Comparison of ENCODE assay signal across 24 cellular contexts in the genomic region with DNA sequence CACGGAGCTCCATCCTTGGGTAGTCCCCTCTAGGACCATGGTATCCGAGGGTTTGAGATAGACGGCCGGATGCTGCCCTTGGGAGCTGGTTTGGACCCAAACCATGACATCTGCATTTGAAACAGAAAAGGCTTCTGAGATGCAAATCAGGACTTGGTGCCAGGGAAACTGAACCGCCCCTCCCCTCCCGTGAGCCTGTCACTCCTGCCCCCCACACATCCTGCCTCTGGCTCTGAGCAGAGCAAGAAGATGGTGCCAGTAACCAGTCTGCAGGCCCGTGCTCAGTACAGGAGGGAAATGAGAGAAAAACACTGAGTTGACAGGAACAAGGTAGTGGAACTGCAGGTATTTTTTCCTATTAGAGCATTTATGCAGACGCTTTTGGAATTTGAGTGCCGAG. TPM values are rescaled to one million over a fixed set of nuclear protein-coding genes. Genes with fewer than 3 reads are reported as not detected.
A peak's percentile ranks its signal among the peaks of the same experiment; 100 is the strongest.
DNase-seq lines count a peak whose midpoint lies in the region; ATAC-seq and TF ChIP-seq lines count a peak whose summit lies in the region.
"Had no signal": no experiment of that assay in that cellular context is flagged by ENCODE, and none has a peak within 500 bp of the region (broad histone marks: within the 10 kb centered on the region; RNA-seq: fewer than 3 reads in every experiment).

No MANE protein-coding gene starts in this region.

- H3K27ac Mint-ChIP-seq in endodermal cell (no peak overlapping the region), neural progenitor cell (no peak overlapping the region)
- H3K27ac Mint-ChIP-seq: activated naive CD4-positive, alpha-beta T cell treated with anti-CD3 and anti-CD28 coated beads, Interleukin-2, amount 50 U/mL, for 24 hours; T-helper 1 cell treated with Interleukin-12 subunit alpha and Interleukin-12 subunit beta and Interleukin-4 antibody, amounts not matched to agents 30 μg/mL and 1 μg/mL, for 36 hours had no signal

- H3K9me3 Mint-ChIP-seq in endodermal cell (no peaks in the 10 kb centered on the region), neural progenitor cell (no peaks in the 10 kb centered on the region)
- H3K9me3 Mint-ChIP-seq: activated CD8-positive, alpha-beta T cell treated with anti-CD3 and anti-CD28 coated beads for 36 hours; activated naive CD4-positive, alpha-beta T cell treated with anti-CD3 and anti-CD28 coated beads, Interleukin-2, amount 50 U/mL, for 24 hours; activated T-cell treated with anti-CD3 and anti-CD28 coated beads, Interleukin-2, amount 50 U/mL, for 72 hours; CD4-positive, CD25-positive, alpha-beta regulatory T cell; T-helper 1 cell treated with Interleukin-12 subunit alpha and Interleukin-12 subunit beta and Interleukin-4 antibody, amounts not matched to agents 30 μg/mL and 1 μg/mL, for 36 hours had no signal

- peaks cover 43% of the 10 kb centered on the region for H3K36me3 Mint-ChIP-seq in endodermal cell (ENCODE audit: low read depth)
- H3K36me3 Mint-ChIP-seq in neural progenitor cell = peaks cover 19% of the 10 kb centered on the region

- TF ChIP-seq CTCF in DND-41 (IDR thresholded peaks at IDR 0.05; ENCODE audit: borderline replicate concordance, extremely low read depth, low read length, poor library complexity, severe bottlenecking) (no peak), endodermal cell (conservative IDR thresholded peaks at IDR 0.05) (no peak), neural progenitor cell (IDR thresholded peaks at IDR 0.05) (no peak), esophagus muscularis mucosa (IDR thresholded peaks at IDR 0.05) (no peak)

- no peak overlapping the region for H2AFZ ChIP-seq in DND-41 (ENCODE audit: low read depth, low read length)
- H2AFZ ChIP-seq in neural progenitor cell (replicated peaks) = no peak overlapping the region

- intact Hi-C loops in esophagus muscularis mucosa (cut with DNase I) = no loop called here

- no peaks in the 10 kb centered on the region for H3K27me3 ChIP-seq in DND-41 (ENCODE audit: insufficient read depth, low read length, poor library complexity)
- no peaks in the 10 kb centered on the region for H3K27me3 ChIP-seq in endodermal cell (ENCODE audit: control insufficient read depth, insufficient read depth, low read length, poor library complexity, severe bottlenecking)
- no peaks in the 10 kb centered on the region for H3K27me3 ChIP-seq in neural progenitor cell
- H3K27me3 ChIP-seq in esophagus muscularis mucosa = no peaks in the 10 kb centered on the region

- DNase-seq in DND-41 = no peak
- DNase-seq in NAMALWA (ENCODE audit: low spot score) = peak; percentile 63
- peak; percentile 80 for DNase-seq in endodermal cell
- no peak for DNase-seq in neural progenitor cell (ENCODE audit: low spot score)
- DNase-seq in hepatic stellate cell (ENCODE audit: low spot score) = no peak
- no peak for DNase-seq in pons (ENCODE audit: low spot score)
- no peak for DNase-seq in esophagus muscularis mucosa (ENCODE audit: extremely low spot score)
- DNase-seq: activated CD8-positive, alpha-beta T cell treated with anti-CD3 and anti-CD28 coated beads for 36 hours; activated T-cell treated with anti-CD3 and anti-CD28 coated beads, Interleukin-2, amount 50 U/mL, for 72 hours; hippocampal formation; NCI-H1417 treated with DMSO at 0.1 percent for 48 hours; NCI-H524 treated with DMSO at 0.1 percent for 48 hours; small intestine; stimulated activated CD4-positive, alpha-beta T cell treated with anti-CD3 and anti-CD28 coated beads, Interleukin-4, amount 100 ng/mL, for 4 hours; WERI-Rb-1 had no signal

- H3K4me3 Mint-ChIP-seq in endodermal cell = no peak overlapping the region
- H3K4me3 Mint-ChIP-seq in neural progenitor cell = no peak overlapping the region
- H3K4me3 Mint-ChIP-seq: activated CD8-positive, alpha-beta T cell treated with anti-CD3 and anti-CD28 coated beads for 36 hours; activated naive CD4-positive, alpha-beta T cell treated with anti-CD3 and anti-CD28 coated beads, Interleukin-2, amount 50 U/mL, for 24 hours; activated T-cell treated with anti-CD3 and anti-CD28 coated beads, Interleukin-2, amount 50 U/mL, for 72 hours; CD4-positive, CD25-positive, alpha-beta regulatory T cell; T-helper 1 cell treated with Interleukin-12 subunit alpha and Interleukin-12 subunit beta and Interleukin-4 antibody, amounts not matched to agents 30 μg/mL and 1 μg/mL, for 36 hours had no signal

- no peak overlapping the region for H3K9ac ChIP-seq in DND-41 (ENCODE audit: low read depth, low read length)
- H3K9ac ChIP-seq in endodermal cell (ENCODE audit: extremely low read depth, low read length, poor library complexity, severe bottlenecking) = no peak overlapping the region
- H3K9ac ChIP-seq in neural progenitor cell = peak overlapping the region; percentile 27

- H3K4me1 Mint-ChIP-seq in endodermal cell (peaks cover 9% of the 10 kb centered on the region), neural progenitor cell (peaks cover 2% of the 10 kb centered on the region)

- H3K4me3 ChIP-seq in DND-41 (ENCODE audit: low read depth in 1 of 2, low read length in 2 of 2) (no peak overlapping the region), endodermal cell (ENCODE audit: low read length) (no peak overlapping the region), neural progenitor cell (no peak overlapping the region), esophagus muscularis mucosa (no peak overlapping the region)

- peak; percentile 54; the same call in 1 of the 3 replicates for ATAC-seq in DND-41 (ENCODE audit: insufficient read depth, low read depth)
- no peak for ATAC-seq in HG03571 (IDR thresholded peaks at IDR 0.05; ENCODE audit: unreplicated experiment)
- ATAC-seq: activated CD8-positive, alpha-beta T cell treated with anti-CD3 and anti-CD28 coated beads for 36 hours had no signal

- H3K4me1 ChIP-seq in DND-41 (ENCODE audit: insufficient read depth, low read length) = no peaks in the 10 kb centered on the region; the same call in 1 of the 2 replicates
- peaks cover 2% of the 10 kb centered on the region for H3K4me1 ChIP-seq in endodermal cell (ENCODE audit: control insufficient read depth, insufficient read depth, low read length)
- peaks cover 22% of the 10 kb centered on the region for H3K4me1 ChIP-seq in neural progenitor cell
- H3K4me1 ChIP-seq in esophagus muscularis mucosa = peaks cover 0 to 7% (median 0%) of the 10 kb centered on the region in 4 donors

- H3K4me2 ChIP-seq in DND-41 (ENCODE audit: insufficient read depth, low read length) (no peak overlapping the region), neural progenitor cell (no peak overlapping the region)

- H3F3A ChIP-seq in neural progenitor cell (ENCODE audit: low read depth) = peaks cover 34% of the 10 kb centered on the region

- 56 to 61% methylated on average over 4 to 9 of the region's 9 CpGs for WGBS in endodermal cell (ENCODE audit: insufficient coverage in 1 of 2, insufficient read length in 1 of 2), 2 experiments
- 67% methylated on average over 9 of the region's 9 CpGs for WGBS in esophagus muscularis mucosa

- TF ChIP-seq EP300 in esophagus muscularis mucosa (IDR thresholded peaks at IDR 0.05) = no peak

- H3K79me2 ChIP-seq in DND-41 (ENCODE audit: insufficient read depth, low read length) = peaks cover 8% of the 10 kb centered on the region; the same call in 1 of the 2 replicates
- no peaks in the 10 kb centered on the region for H3K79me2 ChIP-seq in neural progenitor cell (ENCODE audit: low read depth)

- H3K27ac ChIP-seq in DND-41 (ENCODE audit: low read length) (no peak overlapping the region), endodermal cell (ENCODE audit: low read depth, low read length) (no peak overlapping the region), neural progenitor cell (no peak overlapping the region), esophagus muscularis mucosa (replicated peaks in 1 of 4) (no peak overlapping the region)
- H3K27ac ChIP-seq: WERI-Rb-1 had no signal

- no peak for TF ChIP-seq POLR2A in esophagus muscularis mucosa (IDR thresholded peaks at IDR 0.05; ENCODE audit: low read depth)

- peaks cover 25% of the 10 kb centered on the region for H4K20me1 ChIP-seq in DND-41 (ENCODE audit: insufficient read depth, low read length)
- H4K20me1 ChIP-seq in neural progenitor cell (ENCODE audit: low read depth) = peaks cover 18% of the 10 kb centered on the region

- H3K27me3 Mint-ChIP-seq in endodermal cell (ENCODE audit: insufficient read depth) = no peaks in the 10 kb centered on the region
- peaks cover 4% of the 10 kb centered on the region for H3K27me3 Mint-ChIP-seq in neural progenitor cell (ENCODE audit: insufficient read depth, low read depth)
- H3K27me3 Mint-ChIP-seq: activated CD8-positive, alpha-beta T cell treated with anti-CD3 and anti-CD28 coated beads for 36 hours; activated naive CD4-positive, alpha-beta T cell treated with anti-CD3 and anti-CD28 coated beads, Interleukin-2, amount 50 U/mL, for 24 hours; CD4-positive, CD25-positive, alpha-beta regulatory T cell had no signal

- H3K9me3 ChIP-seq in DND-41 (ENCODE audit: insufficient read depth, low read length, severe bottlenecking) (no peaks in the 10 kb centered on the region), endodermal cell (ENCODE audit: control insufficient read depth, low read length) (no peaks in the 10 kb centered on the region), neural progenitor cell (ENCODE audit: low read depth) (no peaks in the 10 kb centered on the region), esophagus muscularis mucosa (no peaks in the 10 kb centered on the region)

- peaks cover 60% of the 10 kb centered on the region for H3K36me3 ChIP-seq in DND-41 (ENCODE audit: insufficient read depth, low read length)
- peaks cover 35% of the 10 kb centered on the region for H3K36me3 ChIP-seq in endodermal cell (ENCODE audit: control insufficient read depth, insufficient read depth, low read length)
- no peaks in the 10 kb centered on the region for H3K36me3 ChIP-seq in neural progenitor cell
- peaks cover 56 to 99% (median 95%) of the 10 kb centered on the region in 4 donors for H3K36me3 ChIP-seq in esophagus muscularis mucosa

RNA-seq across cellular contexts. Expression of gene ARPC5L, which starts 18.6 kb away (rescaled TPM):
- total RNA-seq in endodermal cell = 10 to 100 TPM; 50.9 to 51.4 TPM
- 34.2 TPM for polyA plus RNA-seq in endodermal cell (2013, experiment 1 of 2)
- 34.9 TPM for polyA plus RNA-seq in endodermal cell (2013, experiment 2 of 2)
- total RNA-seq in neural progenitor cell (ENCODE audit: low replicate concordance) = 24.0 and 26.2 TPM in 2 replicates
- 10 to 100 TPM; 23.3 to 28.2 (median 26.7) TPM for total RNA-seq in esophagus muscularis mucosa

RNA-seq across cellular contexts. Expression of gene RPL35, which starts 18.7 kb away (rescaled TPM):
- total RNA-seq in endodermal cell (1,000 to 10,000 TPM; 1,507 to 1,578 TPM), neural progenitor cell (ENCODE audit: low replicate concordance) (2,408 and 2,553 TPM in 2 replicates), esophagus muscularis mucosa (1,000 to 10,000 TPM; 1,125 to 3,077 (median 1,901) TPM)
- 1,782 TPM for polyA plus RNA-seq in endodermal cell (2013, experiment 1 of 2)
- polyA plus RNA-seq in endodermal cell (2013, experiment 2 of 2) = 1,780 TPM

RNA-seq across cellular contexts. Expression of gene WDR38, which starts 27.2 kb away (rescaled TPM):
- total RNA-seq in endodermal cell = not detected
- not detected for polyA plus RNA-seq in endodermal cell (2013, experiment 1 of 2)
- polyA plus RNA-seq in endodermal cell (2013, experiment 2 of 2) = not detected
- total RNA-seq in neural progenitor cell (ENCODE audit: low replicate concordance) = not detected in 2 replicates
- under 1 TPM in 1 of 4 donors, not detected in 3; 0.32 TPM for total RNA-seq in esophagus muscularis mucosa
- total RNA-seq: A673; activated CD8-positive, alpha-beta T cell treated with anti-CD3 and anti-CD28 coated beads for 36 hours; activated T-cell treated with anti-CD3 and anti-CD28 coated beads, Interleukin-2, amount 50 U/mL, for 72 hours; astrocyte; CD4-positive, CD25-positive, alpha-beta regulatory T cell; HT1080; pulmonary artery endothelial cell had no signal
- polyA plus RNA-seq: CD4-positive, CD25-positive, alpha-beta regulatory T cell; neural cell; small intestine had no signal

Comparison
In these comparisons a context has a peak if more than half of its experiments do, and no peak if none do; other contexts are left out.
1. DNase-seq: peak in NAMALWA (single experiment) and endodermal cell (single experiment); none in DND-41 (single experiment), neural progenitor cell (single experiment), hepatic stellate cell (single experiment), pons (single experiment) and esophagus muscularis mucosa (single experiment).